In genomic region chr11:66619080-66619554, GRCh38 we compare ENCODE assay signal across 1 cellular context.
TF ChIP-seq lines count a peak whose summit lies in the region.

No MANE protein-coding gene starts in this region.

TF ChIP-seq in HepG2, 621 proteins besides CTCF, POLR2A, EP300 and RAD21:
- TF ChIP-seq RBAK (CRISPR knock-in tag; IDR thresholded peaks at IDR 0.05) (no peak), RFX1 (IDR thresholded peaks at IDR 0.05) (peak; percentile 27), RBFOX2 (IDR thresholded peaks at IDR 0.05; ENCODE audit: low read depth, low read length) (0 out of 2 replicates have a peak, but pooled peaks have one; percentile 30), SAP130 (CRISPR knock-in tag; IDR thresholded peaks at IDR 0.05; ENCODE audit: low read depth) (0 out of 2 replicates have a peak, but pooled peaks have one; percentile 5), ZFP91 (CRISPR knock-in tag; IDR thresholded peaks at IDR 0.05; ENCODE audit: borderline replicate concordance) (no peak)
